ENCODE assay signal across 22 cellular contexts in genomic region chr17:1373710-1374237, GRCh38. TPM values are rescaled to one million over a fixed set of nuclear protein-coding genes. Genes with fewer than 3 reads are reported as not detected.
DNase-seq lines count a peak whose midpoint lies in the region; ATAC-seq and TF ChIP-seq lines count a peak whose summit lies in the region.
"Had no signal": no experiment of that assay in that cellular context is flagged by ENCODE, and none has a peak within 500 bp of the region (broad histone marks: within the 10 kb centered on the region; RNA-seq: fewer than 3 reads in every experiment).

No MANE protein-coding gene starts in this region.

- H3K9me3 ChIP-seq in stomach = no peaks in the 10 kb centered on the region
- H3K9me3 ChIP-seq: BLaER1 treated with 17β-estradiol and CSF1 and Interleukin-3, amounts not matched to agents 10 nM and 100 nM; esophagus squamous epithelium; SJSA1 had no signal

- CTCF ChIA-PET in activated naive CD4-positive, alpha-beta T cell treated with anti-CD3 and anti-CD28 coated beads for 36 hours (lab: Charles Lee) = interaction anchor here (0.7 to 2.0 kb wide), 2 partner anchors 8 to 156 kb away, joined by 3 to 15 read pairs; no protein-coding TSS in a partner anchor
- CTCF ChIA-PET in T-cell (lab: Charles Lee) = interaction anchor here in 1 of 2 donors (1.1 kb wide), 1 partner anchor 8 kb away, joined by 12 read pairs; no protein-coding TSS in a partner anchor

- ATAC-seq in T-cell (replicated peaks in 1 of 4) (no peak), left lobe of liver (peak; percentile 26), HG02852 (IDR thresholded peaks at IDR 0.05; ENCODE audit: unreplicated experiment) (no peak), GM19324 (IDR thresholded peaks at IDR 0.05; ENCODE audit: low FRiP score, unreplicated experiment) (no peak)
- ATAC-seq in activated CD4-positive, CD25-positive, alpha-beta regulatory T cell treated with anti-CD3 and anti-CD28 coated beads, Interleukin-2, amount 50 U/mL, for 24 hours = no peak

- H3K4me3 Mint-ChIP-seq in activated naive CD4-positive, alpha-beta T cell treated with anti-CD3 and anti-CD28 coated beads for 36 hours = no peak overlapping the region
- peak overlapping the region in 2 of 3 donors; percentile 13 to 65 for H3K4me3 Mint-ChIP-seq in T-cell
- H3K4me3 Mint-ChIP-seq: T-helper 1 cell treated with Interleukin-12 subunit alpha and Interleukin-12 subunit beta and Interleukin-4 antibody, amounts not matched to agents 30 μg/mL and 1 μg/mL, for 36 hours had no signal

- H3K36me3 ChIP-seq in stomach = peaks cover 0 to 18% (median 14%) of the 10 kb centered on the region in 4 donors

- H3K4me3 ChIP-seq in stomach = peak overlapping the region in 1 of 4 donors; percentile 11
- H3K4me3 ChIP-seq: BLaER1 treated with 17β-estradiol and CSF1 and Interleukin-3, amounts not matched to agents 10 nM and 100 nM; SJSA1 had no signal

- H3K9me3 Mint-ChIP-seq in activated naive CD4-positive, alpha-beta T cell treated with anti-CD3 and anti-CD28 coated beads for 36 hours = no peaks in the 10 kb centered on the region
- H3K9me3 Mint-ChIP-seq in T-cell = no peaks in the 10 kb centered on the region
- H3K9me3 Mint-ChIP-seq: T-helper 1 cell treated with Interleukin-12 subunit alpha and Interleukin-12 subunit beta and Interleukin-4 antibody, amounts not matched to agents 30 μg/mL and 1 μg/mL, for 36 hours had no signal

- no peak for TF ChIP-seq CTCF in stomach (IDR thresholded peaks at IDR 0.05)

- H3K4me1 ChIP-seq in stomach = peaks cover 69 to 99% (median 88%) of the 10 kb centered on the region in 4 donors

- peak overlapping the region; percentile 79 for H3K27ac Mint-ChIP-seq in activated naive CD4-positive, alpha-beta T cell treated with anti-CD3 and anti-CD28 coated beads for 36 hours
- peak overlapping the region in 1 of 2 donors; percentile 73 for H3K27ac Mint-ChIP-seq in T-cell

- DNase-seq in activated naive CD4-positive, alpha-beta T cell treated with anti-CD3 and anti-CD28 coated beads for 36 hours = no peak
- DNase-seq in activated naive CD4-positive, alpha-beta T cell treated with anti-CD3 and anti-CD28 coated beads, Interleukin-2, amount 50 U/mL, for 16 hours = no peak
- DNase-seq in T-cell (no peak), left lobe of liver (ENCODE audit: low spot score) (no peak), stomach (no peak)
- DNase-seq: activated CD4-positive, alpha-beta T cell treated with anti-CD3 and anti-CD28 coated beads, Interleukin-2, amount 50 U/mL, for 4 hours; activated naive CD4-positive, alpha-beta T cell treated with Interleukin-2 at 50 U/mL for 16 hours; activated T-cell treated with anti-CD3 and anti-CD28 coated beads for 4 hours; DMS153; esophagus squamous epithelium; KBM-7; left cardiac atrium; MV-4-11; NCI-H187; stimulated activated CD4-positive, alpha-beta T cell treated with anti-CD3 and anti-CD28 coated beads, Interleukin-4, amount 100 ng/mL, for 4 hours had no signal

- 31 to 47% (median 40%) methylated on average over 9 of the region's 9 CpGs for WGBS in stomach, 5 donors

- intact Hi-C loops in activated naive CD4-positive, alpha-beta T cell treated with anti-CD3 and anti-CD28 coated beads for 36 hours (cut with micrococcal nuclease) = loop anchor here (2.0 kb wide), 1 partner anchor 25 kb away; no protein-coding TSS in a partner anchor
- intact Hi-C loops in stomach (cut with DNase I; ENCODE audit: low total_unique reads) = no loop called here

- POLR2A ChIA-PET in T-cell (lab: Charles Lee) = no interaction called here

- H3K27me3 ChIP-seq in stomach = no peaks in the 10 kb centered on the region
- H3K27me3 ChIP-seq: BLaER1 treated with 17β-estradiol and CSF1 and Interleukin-3, amounts not matched to agents 10 nM and 100 nM; esophagus squamous epithelium; SJSA1 had no signal

- peaks cover 14% of the 10 kb centered on the region for H3K36me3 Mint-ChIP-seq in activated naive CD4-positive, alpha-beta T cell treated with anti-CD3 and anti-CD28 coated beads for 36 hours (ENCODE audit: low read depth)
- H3K36me3 Mint-ChIP-seq in T-cell = no peaks in the 10 kb centered on the region

- peaks cover 77% of the 10 kb centered on the region for H3K4me1 Mint-ChIP-seq in activated naive CD4-positive, alpha-beta T cell treated with anti-CD3 and anti-CD28 coated beads for 36 hours (ENCODE audit: low read depth)
- peaks cover 66 to 82% (median 78%) of the 10 kb centered on the region in 3 donors for H3K4me1 Mint-ChIP-seq in T-cell

- no peak for TF ChIP-seq EP300 in stomach (IDR thresholded peaks at IDR 0.05)

- H3K27ac ChIP-seq in stomach = peak overlapping the region in 3 of 5 donors; percentile 45 to 58 (median 50)
- H3K27ac ChIP-seq: BLaER1 treated with 17β-estradiol and CSF1 and Interleukin-3, amounts not matched to agents 10 nM and 100 nM; SJSA1; VCaP had no signal

- no peaks in the 10 kb centered on the region for H3K27me3 Mint-ChIP-seq in activated naive CD4-positive, alpha-beta T cell treated with anti-CD3 and anti-CD28 coated beads for 36 hours (ENCODE audit: low read depth)
- no peaks in the 10 kb centered on the region for H3K27me3 Mint-ChIP-seq in T-cell

- TF ChIP-seq POLR2A in stomach (IDR thresholded peaks at IDR 0.05) = no peak

RNA-seq across cellular contexts. Expression of gene YWHAE, which starts 26.2 kb away (rescaled TPM):
- total RNA-seq in activated naive CD4-positive, alpha-beta T cell treated with anti-CD3 and anti-CD28 coated beads for 36 hours = 100 to 1,000 TPM; 528 to 576 TPM
- 100 to 1,000 TPM; 119 to 129 (median 126) TPM for total RNA-seq in T-cell
- total RNA-seq in left lobe of liver = 174 TPM
- 1,000 to 10,000 TPM in 2 of 5 donors, 100 to 1,000 TPM in 3; 335 to 1,151 (median 362) TPM for total RNA-seq in stomach
- polyA plus RNA-seq in stomach = 100 to 1,000 TPM; 219 to 323 (median 254) TPM
